ENCODE assay signal across 31 cellular contexts in genomic region chr5:96062836-96063235, GRCh38.
"Had no signal": no experiment of that assay in that cellular context is flagged by ENCODE, and none has a peak within 500 bp of the region (broad histone marks: within the 10 kb centered on the region; RNA-seq: fewer than 3 reads in every experiment).

No MANE protein-coding gene starts in this region.

- H3K4me1 Mint-ChIP-seq: activated B cell treated with CpG ODN at 0.5 μM for 24 hours; central memory CD8-positive, alpha-beta T cell had no signal

- H3K36me3 Mint-ChIP-seq: activated CD4-positive, alpha-beta memory T cell treated with anti-CD3 and anti-CD28 coated beads for 36 hours; activated CD8-positive, alpha-beta memory T cell treated with anti-CD3 and anti-CD28 coated beads, Interleukin-2, amount 10 ng/mL, durations not matched to agents 7 days and 5 days; activated naive CD8-positive, alpha-beta T cell had no signal

- H3K36me3 ChIP-seq: brain microvascular endothelial cell, WERI-Rb-1 had no signal

- H3K27ac ChIP-seq: brain microvascular endothelial cell, coronary artery, dorsolateral prefrontal cortex, WERI-Rb-1 had no signal

- DNase-seq: activated B cell treated with CpG ODN at 0.5 μM for 24 hours; activated CD4-positive, alpha-beta memory T cell treated with anti-CD3 and anti-CD28 coated beads for 36 hours; activated CD4-positive, alpha-beta T cell treated with anti-CD3 and anti-CD28 coated beads, Interleukin-2, amount 10 ng/mL, durations not matched to agents 7 days and 5 days; activated CD8-positive, alpha-beta memory T cell treated with anti-CD3 and anti-CD28 coated beads, Interleukin-2, amount 10 ng/mL, durations not matched to agents 7 days and 5 days; activated CD8-positive, alpha-beta memory T cell treated with anti-CD3 and anti-CD28 coated beads, Interleukin-2, amount 50 U/mL, for 4 hours; activated CD8-positive, alpha-beta T cell treated with anti-CD3 and anti-CD28 coated beads, Interleukin-2, amount 10 ng/mL, durations not matched to agents 7 days and 5 days; activated effector memory CD4-positive, alpha-beta T cell treated with Interleukin-2 at 50 U/mL for 16 hours; activated gamma-delta T cell treated with Interleukin-2 at 50 U/mL for 16 hours; activated naive CD4-positive, alpha-beta T cell treated with anti-CD3 and anti-CD28 coated beads, Interleukin-2, amount 50 U/mL, for 16 hours; activated naive CD4-positive, alpha-beta T cell treated with Interleukin-2 at 50 U/mL for 16 hours; activated T-cell treated with anti-CD3 and anti-CD28 coated beads, Interleukin-2, amount 50 U/mL, for 1 hour; activated T-cell treated with anti-CD3 and anti-CD28 coated beads, Interleukin-2, amount 50 U/mL, for 48 hours; anterior cingulate cortex; brain microvascular endothelial cell; dorsolateral prefrontal cortex; effector memory CD4-positive, alpha-beta T cell; endodermal cell; foreskin fibroblast; head of caudate nucleus; T-helper 1 cell; T-helper 17 cell; T1000; WERI-Rb-1 had no signal

- H3K9me3 Mint-ChIP-seq: activated B cell treated with CpG ODN at 0.5 μM for 24 hours; activated CD4-positive, alpha-beta memory T cell treated with anti-CD3 and anti-CD28 coated beads for 36 hours; activated CD4-positive, alpha-beta T cell treated with anti-CD3 and anti-CD28 coated beads, Interleukin-2, amount 10 ng/mL, durations not matched to agents 7 days and 5 days; activated T-helper 1 cell treated with anti-CD3 and anti-CD28 coated beads, Interleukin-12 subunit alpha, Interleukin-12 subunit beta, Interleukin-2, Interleukin-4 antibody, amounts not matched to agents 30 ng/mL and 10 ng/mL and 1 ng/mL, durations not matched to agents 14 hours and 24 hours and 36 hours; central memory CD8-positive, alpha-beta T cell; endodermal cell; T-helper 2 cell treated with Interferon-gamma antibody and Interleukin-4, amounts not matched to agents 5 μg/mL and 100 μg/mL, for 36 hours had no signal

- H3K27me3 ChIP-seq: brain microvascular endothelial cell, dorsolateral prefrontal cortex had no signal

- H3K27ac Mint-ChIP-seq: activated B cell treated with CpG ODN at 0.5 μM for 24 hours; activated CD4-positive, alpha-beta memory T cell treated with anti-CD3 and anti-CD28 coated beads for 36 hours; activated CD4-positive, alpha-beta T cell treated with anti-CD3 and anti-CD28 coated beads, Interleukin-2, amount 10 ng/mL, durations not matched to agents 7 days and 5 days; activated CD8-positive, alpha-beta memory T cell treated with anti-CD3 and anti-CD28 coated beads, Interleukin-2, amount 10 ng/mL, durations not matched to agents 7 days and 5 days; activated CD8-positive, alpha-beta T cell treated with anti-CD3 and anti-CD28 coated beads, Interleukin-2, amount 10 ng/mL, durations not matched to agents 7 days and 5 days; activated T-helper 1 cell treated with anti-CD3 and anti-CD28 coated beads, Interleukin-12 subunit alpha, Interleukin-12 subunit beta, Interleukin-2, Interleukin-4 antibody, amounts not matched to agents 30 ng/mL and 10 ng/mL and 1 ng/mL, durations not matched to agents 14 hours and 24 hours and 36 hours; dendritic cell treated with granulocyte-macrophage colony-stimulating factor and Interleukin-4, amounts not matched to agents 40 ng/mL and 50 ng/mL, for 4 days; endodermal cell; T-helper 17 cell; T-helper 2 cell treated with Interferon-gamma antibody and Interleukin-4, amounts not matched to agents 5 μg/mL and 100 μg/mL, for 36 hours had no signal

- H3K4me3 Mint-ChIP-seq: activated B cell treated with CpG ODN at 0.5 μM for 24 hours; activated CD4-positive, alpha-beta memory T cell treated with anti-CD3 and anti-CD28 coated beads for 36 hours; activated CD4-positive, alpha-beta T cell treated with anti-CD3 and anti-CD28 coated beads, Interleukin-2, amount 10 ng/mL, durations not matched to agents 7 days and 5 days; activated CD8-positive, alpha-beta memory T cell treated with anti-CD3 and anti-CD28 coated beads, Interleukin-2, amount 10 ng/mL, durations not matched to agents 7 days and 5 days; activated CD8-positive, alpha-beta T cell treated with anti-CD3 and anti-CD28 coated beads, Interleukin-2, amount 10 ng/mL, durations not matched to agents 7 days and 5 days; activated naive CD8-positive, alpha-beta T cell; activated T-helper 1 cell treated with anti-CD3 and anti-CD28 coated beads, Interleukin-12 subunit alpha, Interleukin-12 subunit beta, Interleukin-2, Interleukin-4 antibody, amounts not matched to agents 30 ng/mL and 10 ng/mL and 1 ng/mL, durations not matched to agents 14 hours and 24 hours and 36 hours; central memory CD8-positive, alpha-beta T cell; dendritic cell treated with granulocyte-macrophage colony-stimulating factor and Interleukin-4, amounts not matched to agents 40 ng/mL and 50 ng/mL, for 4 days; endodermal cell; T-helper 17 cell; T-helper 2 cell treated with Interferon-gamma antibody and Interleukin-4, amounts not matched to agents 5 μg/mL and 100 μg/mL, for 36 hours had no signal

- H3K27me3 Mint-ChIP-seq: activated B cell treated with CpG ODN at 0.5 μM for 24 hours; activated CD4-positive, alpha-beta T cell treated with anti-CD3 and anti-CD28 coated beads, Interleukin-2, amount 10 ng/mL, durations not matched to agents 7 days and 5 days; activated CD8-positive, alpha-beta memory T cell treated with anti-CD3 and anti-CD28 coated beads, Interleukin-2, amount 10 ng/mL, durations not matched to agents 7 days and 5 days; central memory CD8-positive, alpha-beta T cell; dendritic cell treated with granulocyte-macrophage colony-stimulating factor and Interleukin-4, amounts not matched to agents 40 ng/mL and 50 ng/mL, for 4 days had no signal

- H3K4me3 ChIP-seq: coronary artery, dorsolateral prefrontal cortex had no signal

- ATAC-seq: activated CD4-positive, CD25-positive, alpha-beta regulatory T cell treated with anti-CD3 and anti-CD28 coated beads, Interleukin-2, amount 50 U/mL, for 24 hours; activated CD8-positive, alpha-beta memory T cell treated with anti-CD3 and anti-CD28 coated beads, Interleukin-2, amount 10 ng/mL, durations not matched to agents 7 days and 5 days; activated CD8-positive, alpha-beta T cell treated with anti-CD3 and anti-CD28 coated beads, Interleukin-2, amount 10 ng/mL, durations not matched to agents 7 days and 5 days; esophagus mucosa; T-helper 17 cell had no signal
